In the genomic region with DNA sequence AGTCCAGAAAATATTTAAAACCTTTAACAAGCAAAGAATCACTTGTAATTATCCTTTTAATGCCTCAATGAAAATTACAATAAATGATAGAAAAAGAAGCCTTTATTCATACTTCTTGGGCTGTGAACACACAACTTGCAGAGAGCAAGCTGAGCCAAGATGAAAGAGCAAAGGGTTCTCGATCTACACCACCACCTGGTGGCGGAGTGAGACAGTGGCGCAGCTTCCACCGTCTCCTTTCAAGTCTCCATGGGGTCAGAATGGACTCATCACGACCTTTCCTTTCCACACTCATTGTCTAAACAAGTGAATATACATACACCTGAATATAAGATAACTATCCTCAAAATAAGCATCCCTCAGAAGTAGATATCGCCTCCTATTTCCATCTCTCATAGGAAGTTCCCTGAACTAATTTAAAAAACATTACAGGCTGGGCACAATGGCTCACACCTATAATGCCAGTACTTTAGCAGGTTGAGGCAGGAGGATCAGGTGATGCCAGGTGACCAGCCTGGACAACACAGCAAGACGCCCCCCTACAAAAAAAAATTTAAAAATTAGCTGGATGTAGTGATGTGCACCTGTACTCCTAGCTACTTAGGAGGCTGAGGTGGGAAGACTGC, we compare ENCODE assay signal across 1 cellular context.
TF ChIP-seq lines count a peak whose summit lies in the region.

No MANE protein-coding gene starts in this region.

TF ChIP-seq in WTC11, 78 proteins besides CTCF, POLR2A, EP300 and RAD21 (continued from another document):
- TF ChIP-seq, protein P1, sequence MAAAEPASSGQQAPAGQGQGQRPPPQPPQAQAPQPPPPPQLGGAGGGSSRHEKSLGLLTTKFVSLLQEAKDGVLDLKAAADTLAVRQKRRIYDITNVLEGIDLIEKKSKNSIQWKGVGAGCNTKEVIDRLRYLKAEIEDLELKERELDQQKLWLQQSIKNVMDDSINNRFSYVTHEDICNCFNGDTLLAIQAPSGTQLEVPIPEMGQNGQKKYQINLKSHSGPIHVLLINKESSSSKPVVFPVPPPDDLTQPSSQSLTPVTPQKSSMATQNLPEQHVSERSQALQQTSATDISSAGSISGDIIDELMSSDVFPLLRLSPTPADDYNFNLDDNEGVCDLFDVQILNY (CRISPR knock-in tag; IDR thresholded peaks at IDR 0.05) = no peak
- TF ChIP-seq MXD4 (CRISPR knock-in tag; IDR thresholded peaks at IDR 0.05; ENCODE audit: borderline replicate concordance) (no peak), KAT7 (CRISPR knock-in tag; IDR thresholded peaks at IDR 0.05; ENCODE audit: borderline replicate concordance) (no peak), SOX15 (CRISPR knock-in tag; IDR thresholded peaks at IDR 0.05) (no peak)
